In the genomic region with DNA sequence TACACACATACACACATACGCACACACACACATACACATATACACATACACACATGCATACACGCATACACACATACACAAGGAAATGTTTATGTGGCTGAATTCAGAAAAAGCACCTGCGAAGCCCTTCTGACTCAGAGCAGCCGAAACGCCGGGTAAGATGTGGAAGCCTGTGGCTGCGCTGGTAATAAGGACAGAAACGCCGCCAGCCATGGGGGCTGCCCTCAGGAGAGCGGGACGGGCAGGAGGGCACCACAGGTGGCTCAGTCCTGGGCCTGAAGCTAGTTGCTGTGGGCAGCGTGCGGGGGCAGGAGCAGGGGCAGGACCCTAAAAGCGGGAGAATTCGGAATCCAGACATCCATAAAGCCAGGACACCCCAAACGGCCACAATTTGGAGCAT, we compare ENCODE assay signal across 16 cellular contexts.
DNase-seq lines count a peak whose midpoint lies in the region; ATAC-seq and TF ChIP-seq lines count a peak whose summit lies in the region.
"Had no signal": no experiment of that assay in that cellular context is flagged by ENCODE, and none has a peak within 500 bp of the region (broad histone marks: within the 10 kb centered on the region; RNA-seq: fewer than 3 reads in every experiment).

No MANE protein-coding gene starts in this region.

- WGBS in endodermal cell (ENCODE audit: insufficient coverage in 1 of 2, insufficient read length in 1 of 2), 2 experiments: 78 to 86% methylated on average over 12 to 16 of the region's 16 CpGs
- 34% methylated on average over 7 of the region's 16 CpGs for WGBS in mammary epithelial cell (ENCODE audit: low coverage, missing lambda C conversion rate)

- CTCF ChIA-PET in WTC11 (lab: Charles Lee): interaction anchor here (0.7 to 2.0 kb wide), 3 partner anchors 15 to 99 kb away, joined by 3 to 15 read pairs (median 6); no protein-coding TSS in a partner anchor
- CTCF ChIA-PET in mammary epithelial cell (lab: Charles Lee; ENCODE audit: low non-redundant PET): no interaction called here

- BruUV-seq in mammary epithelial cell (replicated peaks; lab: Mats Ljungman, UMichigan): no TSS peak

- intact Hi-C loops in mammary epithelial cell (cut with micrococcal nuclease): no loop called here

- in situ Hi-C loops in mammary epithelial cell (cut with MboI; ENCODE audit: low sequenced_read_pairs in 2 of 2): no loop called here

- dilution Hi-C loops in mammary epithelial cell (cut with HindIII; ENCODE audit: low sequenced_read_pairs): no loop called here

- H3K4me2 ChIP-seq in GM23338: no peak overlapping the region
- H3K4me2 ChIP-seq in neural progenitor cell: peak overlapping the region; percentile 69
- no peak overlapping the region for H3K4me2 ChIP-seq in mammary epithelial cell (ENCODE audit: insufficient read depth, low read depth, low read length)

- H3K36me3 ChIP-seq in GM23338 (ENCODE audit: insufficient read depth) (no peaks in the 10 kb centered on the region), endodermal cell (ENCODE audit: control insufficient read depth, insufficient read depth, low read length) (no peaks in the 10 kb centered on the region), neural progenitor cell (no peaks in the 10 kb centered on the region), mammary epithelial cell (ENCODE audit: insufficient read depth, low read length) (no peaks in the 10 kb centered on the region)
- H3K36me3 ChIP-seq: SJCRH30 had no signal

- H3K27me3 Mint-ChIP-seq in GM23338 (ENCODE audit: insufficient read depth, low read depth, poor library complexity) (peaks cover 28% of the 10 kb centered on the region), WTC11 (ENCODE audit: low read depth) (peaks cover 14% of the 10 kb centered on the region), endodermal cell (ENCODE audit: insufficient read depth) (peaks cover 4% of the 10 kb centered on the region), neural progenitor cell (ENCODE audit: insufficient read depth, low read depth) (peaks cover 12% of the 10 kb centered on the region)
- H3K27me3 Mint-ChIP-seq in activated naive CD8-positive, alpha-beta T cell treated with anti-CD3 and anti-CD28 coated beads for 36 hours: peaks cover 39% of the 10 kb centered on the region

- H3K9me2 ChIP-seq in GM23338 (ENCODE audit: insufficient read depth): no peaks in the 10 kb centered on the region

- H3K4me1 ChIP-seq in GM23338 (ENCODE audit: insufficient read depth): no peaks in the 10 kb centered on the region
- H3K4me1 ChIP-seq in endodermal cell (ENCODE audit: control insufficient read depth, insufficient read depth, low read length): peaks cover 6% of the 10 kb centered on the region
- H3K4me1 ChIP-seq in neural progenitor cell: peaks cover 29% of the 10 kb centered on the region
- H3K4me1 ChIP-seq in mammary epithelial cell (ENCODE audit: insufficient read depth, low read length): no peaks in the 10 kb centered on the region
- H3K4me1 ChIP-seq: SJCRH30 had no signal

- no peaks in the 10 kb centered on the region for H3K9me3 ChIP-seq in endodermal cell (ENCODE audit: control insufficient read depth, low read length)
- H3K9me3 ChIP-seq in neural progenitor cell (ENCODE audit: low read depth): no peaks in the 10 kb centered on the region
- H3K9me3 ChIP-seq in mammary epithelial cell (replicated peaks; ENCODE audit: insufficient read depth, low read length): peaks cover 23% of the 10 kb centered on the region
- H3K9me3 ChIP-seq: SJCRH30 had no signal

- H2AFZ ChIP-seq in GM23338 (no peak overlapping the region), neural progenitor cell (replicated peaks) (peak overlapping the region; percentile 20), mammary epithelial cell (ENCODE audit: low read depth, low read length) (no peak overlapping the region)

- ATAC-seq in GM23338: no peak; the same call in 2 of the 3 replicates
- no peak for ATAC-seq in WTC11
- no peak for ATAC-seq in HG02852 (IDR thresholded peaks at IDR 0.05; ENCODE audit: unreplicated experiment)

- H3K4me3 ChIP-seq in GM23338: no peak overlapping the region
- H3K4me3 ChIP-seq in endodermal cell (ENCODE audit: low read length): peak overlapping the region; percentile 79
- peak overlapping the region; percentile 32 for H3K4me3 ChIP-seq in neural progenitor cell
- no peak overlapping the region for H3K4me3 ChIP-seq in mammary epithelial cell (replicated peaks in 1 of 3; ENCODE audit: insufficient read depth in 1 of 3, low read depth in 2 of 3, low read length in 3 of 3)
- H3K4me3 ChIP-seq: SJCRH30 had no signal

- TF ChIP-seq CTCF in GM23338 (conservative IDR thresholded peaks at IDR 0.05; ENCODE audit: low read depth in 2 of 2) (no peak), WTC11 (IDR thresholded peaks at IDR 0.05) (no peak), endodermal cell (conservative IDR thresholded peaks at IDR 0.05) (no peak), neural progenitor cell (IDR thresholded peaks at IDR 0.05) (no peak), mammary epithelial cell (conservative IDR thresholded peaks at IDR 0.05 in 1 of 2, IDR thresholded peaks at IDR 0.05 in 1 of 2; ENCODE audit: extremely low read depth in 1 of 2, insufficient read depth in 1 of 2, low read depth in 1 of 2, low read length in 2 of 2) (no peak)

- DNase-seq in GM23338 (ENCODE audit: low spot score) (no peak), WTC11 (ENCODE audit: low spot score) (no peak), endodermal cell (peak; percentile 50), neural progenitor cell (ENCODE audit: low spot score) (no peak), mammary epithelial cell (no peak)
- DNase-seq in activated naive CD8-positive, alpha-beta T cell treated with anti-CD3 and anti-CD28 coated beads for 36 hours: no peak
- no peak for DNase-seq in activated CD4-positive, alpha-beta T cell treated with anti-CD3 and anti-CD28 coated beads, Interleukin-2, amount 50 U/mL, for 4 hours
- DNase-seq: DMS 273 treated with DMSO at 0.1 percent for 48 hours, KG1, NCI-H1417, NCI-H2107, NCI-H226, NCI-H524 treated with DMSO at 0.1 percent for 48 hours, SJCRH30 had no signal

- POLR2A ChIA-PET in WTC11 (lab: Charles Lee): no interaction called here

- H4K20me1 ChIP-seq in GM23338 (replicated peaks; ENCODE audit: insufficient read depth) (no peaks in the 10 kb centered on the region), neural progenitor cell (ENCODE audit: low read depth) (no peaks in the 10 kb centered on the region), mammary epithelial cell (ENCODE audit: insufficient read depth, low read length) (no peaks in the 10 kb centered on the region)

- peak overlapping the region; percentile 61 for H3K4me3 Mint-ChIP-seq in GM23338
- H3K4me3 Mint-ChIP-seq in WTC11: peak overlapping the region; percentile 60
- peak overlapping the region; percentile 55 for H3K4me3 Mint-ChIP-seq in endodermal cell
- peak overlapping the region; percentile 12 for H3K4me3 Mint-ChIP-seq in neural progenitor cell
- no peak overlapping the region for H3K4me3 Mint-ChIP-seq in activated naive CD8-positive, alpha-beta T cell treated with anti-CD3 and anti-CD28 coated beads for 36 hours
- H3K4me3 Mint-ChIP-seq: B cell had no signal

- no peak overlapping the region for H3K9ac ChIP-seq in endodermal cell (ENCODE audit: extremely low read depth, low read length, poor library complexity, severe bottlenecking)
- H3K9ac ChIP-seq in neural progenitor cell: no peak overlapping the region
- no peak overlapping the region for H3K9ac ChIP-seq in mammary epithelial cell (ENCODE audit: insufficient read depth, low read length)

- H3K79me2 ChIP-seq in GM23338 (replicated peaks; ENCODE audit: insufficient read depth): no peaks in the 10 kb centered on the region
- no peaks in the 10 kb centered on the region for H3K79me2 ChIP-seq in neural progenitor cell (ENCODE audit: low read depth)
- no peaks in the 10 kb centered on the region for H3K79me2 ChIP-seq in mammary epithelial cell (ENCODE audit: insufficient read depth, low read length)

- H3F3A ChIP-seq in GM23338 (replicated peaks; ENCODE audit: low read depth) (no peaks in the 10 kb centered on the region), neural progenitor cell (ENCODE audit: low read depth) (peaks cover 22% of the 10 kb centered on the region)

- H3K4me1 Mint-ChIP-seq in GM23338 (peaks cover 29% of the 10 kb centered on the region), WTC11 (peaks cover 38% of the 10 kb centered on the region), endodermal cell (peaks cover 44% of the 10 kb centered on the region), neural progenitor cell (peaks cover 24% of the 10 kb centered on the region)
- no peaks in the 10 kb centered on the region for H3K4me1 Mint-ChIP-seq in activated naive CD8-positive, alpha-beta T cell treated with anti-CD3 and anti-CD28 coated beads for 36 hours
- H3K4me1 Mint-ChIP-seq: B cell had no signal

- H3K9me3 Mint-ChIP-seq in GM23338 (no peaks in the 10 kb centered on the region), WTC11 (no peaks in the 10 kb centered on the region), endodermal cell (no peaks in the 10 kb centered on the region), neural progenitor cell (no peaks in the 10 kb centered on the region)
- no peaks in the 10 kb centered on the region for H3K9me3 Mint-ChIP-seq in activated naive CD8-positive, alpha-beta T cell treated with anti-CD3 and anti-CD28 coated beads for 36 hours

- H3K27me3 ChIP-seq in GM23338 (ENCODE audit: insufficient read depth) (no peaks in the 10 kb centered on the region), endodermal cell (ENCODE audit: control insufficient read depth, insufficient read depth, low read length, poor library complexity, severe bottlenecking) (no peaks in the 10 kb centered on the region), neural progenitor cell (peaks cover 9% of the 10 kb centered on the region), mammary epithelial cell (ENCODE audit: insufficient read depth, low read length) (no peaks in the 10 kb centered on the region)

- no peak overlapping the region for H3K27ac Mint-ChIP-seq in GM23338
- peak overlapping the region; percentile 46 for H3K27ac Mint-ChIP-seq in WTC11
- peak overlapping the region; percentile 79 for H3K27ac Mint-ChIP-seq in endodermal cell
- peak overlapping the region; percentile 0 for H3K27ac Mint-ChIP-seq in neural progenitor cell
- no peak overlapping the region for H3K27ac Mint-ChIP-seq in activated naive CD8-positive, alpha-beta T cell treated with anti-CD3 and anti-CD28 coated beads for 36 hours
- H3K27ac Mint-ChIP-seq: B cell had no signal

- H3K36me3 Mint-ChIP-seq in GM23338 (ENCODE audit: low read depth) (no peaks in the 10 kb centered on the region), WTC11 (no peaks in the 10 kb centered on the region), endodermal cell (ENCODE audit: low read depth) (no peaks in the 10 kb centered on the region), neural progenitor cell (no peaks in the 10 kb centered on the region)
- no peaks in the 10 kb centered on the region for H3K36me3 Mint-ChIP-seq in activated naive CD8-positive, alpha-beta T cell treated with anti-CD3 and anti-CD28 coated beads for 36 hours

- no peak overlapping the region for H3K27ac ChIP-seq in GM23338 (ENCODE audit: low read depth)
- H3K27ac ChIP-seq in endodermal cell (ENCODE audit: low read depth, low read length): no peak overlapping the region
- no peak overlapping the region for H3K27ac ChIP-seq in neural progenitor cell
- H3K27ac ChIP-seq in mammary epithelial cell (ENCODE audit: insufficient read depth, low read depth, low read length): no peak overlapping the region
- H3K27ac ChIP-seq: SJCRH30 had no signal

TF ChIP-seq in WTC11, 78 proteins besides CTCF, POLR2A, EP300 and RAD21 (continues in another document):
- no peak for TF ChIP-seq NFYB (CRISPR knock-in tag; conservative IDR thresholded peaks at IDR 0.05; ENCODE audit: low read depth)

Comparison
In these comparisons a context has a peak if more than half of its experiments do, and no peak if none do; other contexts are left out.
1. H3K4me3 ChIP-seq: peak in endodermal cell (single experiment) and neural progenitor cell (single experiment); none in GM23338 (single experiment) and mammary epithelial cell (0 of 3).
2. H3K27ac Mint-ChIP-seq: peak in WTC11 (single experiment), endodermal cell (single experiment) and neural progenitor cell (single experiment); none in GM23338 (single experiment) and activated naive CD8-positive, alpha-beta T cell treated with anti-CD3 and anti-CD28 coated beads for 36 hours (single experiment).